ENCODE assay signal across 27 cellular contexts in genomic region chr4:42531631-42532030, GRCh38.
"Had no signal": no experiment of that assay in that cellular context is flagged by ENCODE, and none has a peak within 500 bp of the region (broad histone marks: within the 10 kb centered on the region; RNA-seq: fewer than 3 reads in every experiment).

No MANE protein-coding gene starts in this region.

- H3K4me3 Mint-ChIP-seq: naive B cell; naive thymus-derived CD8-positive, alpha-beta T cell; natural killer cell treated with Interleukin-12 subunit alpha and Interleukin-12 subunit beta and Interleukin-15 and Interleukin-18, amount 100 ng/mL, for 72 hours; nephron progenitor cell; neural crest cell; stimulated activated memory B cell treated with anti-CD40 and anti-IgM and Interleukin-4, amounts not matched to agents 10 μg/mL and 1 μg/mL and 100 μg/mL, for 72 hours; stimulated activated naive CD8-positive, alpha-beta T cell treated with anti-CD3 and anti-CD28 coated beads, Interleukin-15, amount 100 ng/mL, for 72 hours; type B pancreatic cell had no signal

- H3K27ac Mint-ChIP-seq: natural killer cell treated with Interleukin-12 subunit alpha and Interleukin-12 subunit beta and Interleukin-15 and Interleukin-18, amount 100 ng/mL, for 72 hours; nephron progenitor cell; stimulated activated memory B cell treated with anti-CD40 and anti-IgM and Interleukin-4, amounts not matched to agents 10 μg/mL and 1 μg/mL and 100 μg/mL, for 72 hours; type B pancreatic cell had no signal

- ATAC-seq: naive thymus-derived CD8-positive, alpha-beta T cell; natural killer cell treated with Interleukin-12 subunit alpha and Interleukin-12 subunit beta and Interleukin-15 and Interleukin-18, amount 100 ng/mL, for 72 hours; pancreas; psoas muscle; right cardiac atrium; right lobe of liver; stimulated activated memory B cell treated with anti-CD40 and anti-IgM and Interleukin-4, amounts not matched to agents 10 μg/mL and 1 μg/mL and 100 μg/mL, for 72 hours; stimulated activated naive CD8-positive, alpha-beta T cell treated with anti-CD3 and anti-CD28 coated beads, Interleukin-15, amount 100 ng/mL, for 72 hours; stimulated activated naive CD8-positive, alpha-beta T cell treated with anti-CD3 and anti-CD28 coated beads, Interleukin-15, Interleukin-2, amounts not matched to agents 100 U/mL and 50 U/mL, for 24 hours had no signal

- H3K36me3 Mint-ChIP-seq: type B pancreatic cell had no signal

- H3K27me3 Mint-ChIP-seq: naive B cell; naive thymus-derived CD8-positive, alpha-beta T cell; natural killer cell treated with Interleukin-12 subunit alpha and Interleukin-12 subunit beta and Interleukin-15 and Interleukin-18, amount 100 ng/mL, for 72 hours; stimulated activated memory B cell treated with anti-CD40 and anti-IgM and Interleukin-4, amounts not matched to agents 10 μg/mL and 1 μg/mL and 100 μg/mL, for 72 hours; stimulated activated naive CD8-positive, alpha-beta T cell treated with anti-CD3 and anti-CD28 coated beads, Interleukin-15, amount 100 ng/mL, for 72 hours; type B pancreatic cell had no signal

- H3K4me3 ChIP-seq: pancreas, psoas muscle, right lobe of liver, sigmoid colon, suprapubic skin, testis, tibial artery, transverse colon, vagina had no signal

- H3K4me1 Mint-ChIP-seq: nephron progenitor cell; neural crest cell; stimulated activated memory B cell treated with anti-CD40 and anti-IgM and Interleukin-4, amounts not matched to agents 10 μg/mL and 1 μg/mL and 100 μg/mL, for 72 hours had no signal

- H3K9me3 Mint-ChIP-seq: naive B cell; naive thymus-derived CD8-positive, alpha-beta T cell; natural killer cell treated with Interleukin-12 subunit alpha and Interleukin-12 subunit beta and Interleukin-15 and Interleukin-18, amount 100 ng/mL, for 72 hours; nephron progenitor cell; stimulated activated memory B cell treated with anti-CD40 and anti-IgM and Interleukin-4, amounts not matched to agents 10 μg/mL and 1 μg/mL and 100 μg/mL, for 72 hours; stimulated activated naive CD8-positive, alpha-beta T cell treated with anti-CD3 and anti-CD28 coated beads, Interleukin-15, amount 100 ng/mL, for 72 hours; type B pancreatic cell had no signal

- H3K27ac ChIP-seq: pancreas, psoas muscle, right lobe of liver, sigmoid colon, suprapubic skin, testis, tibial artery, transverse colon, vagina had no signal

- DNase-seq: naive B cell; naive thymus-derived CD8-positive, alpha-beta T cell; nephron progenitor cell; occipital lobe; pancreas; psoas muscle; right cardiac atrium; right lobe of liver; sigmoid colon; small intestine; stimulated activated CD4-positive, alpha-beta T cell treated with anti-CD3 and anti-CD28 coated beads, Interleukin-15, amount 100 ng/mL, for 24 hours; stimulated activated CD4-positive, alpha-beta T cell treated with anti-CD3 and anti-CD28 coated beads, Interleukin-2, amount 100 ng/mL, for 24 hours; stimulated activated CD4-positive, alpha-beta T cell treated with anti-CD3 and anti-CD28 coated beads, Interleukin-2, amount 100 ng/mL, for 48 hours; stimulated activated CD4-positive, alpha-beta T cell treated with anti-CD3 and anti-CD28 coated beads, Interleukin-4, amount 100 ng/mL, for 24 hours; stimulated activated naive CD4-positive, alpha-beta T cell; stimulated activated naive CD8-positive, alpha-beta T cell treated with anti-CD3 and anti-CD28 coated beads, Interleukin-15, amount 100 ng/mL, for 72 hours; stimulated activated naive CD8-positive, alpha-beta T cell treated with anti-CD3 and anti-CD28 coated beads, Interleukin-15, Interleukin-2, amounts not matched to agents 100 U/mL and 50 U/mL, for 24 hours; substantia nigra; testis; tibial artery; transverse colon had no signal

- H3K9me3 ChIP-seq: pancreas, psoas muscle, right lobe of liver, sigmoid colon, suprapubic skin, testis, tibial artery, transverse colon, vagina had no signal

- H3K4me1 ChIP-seq: pancreas, psoas muscle, right lobe of liver, sigmoid colon, suprapubic skin, testis, tibial artery, vagina had no signal

- H3K36me3 ChIP-seq: pancreas, right lobe of liver, tibial artery, transverse colon, vagina had no signal

- H3K27me3 ChIP-seq: pancreas, right lobe of liver, sigmoid colon, suprapubic skin, testis, tibial artery, transverse colon, vagina had no signal
